In genomic region chr6:125781307-125781868, GRCh38 we compare ENCODE assay signal across 8 cellular contexts. TPM values are rescaled to one million over a fixed set of nuclear protein-coding genes. Genes with fewer than 3 reads are reported as not detected.
DNase-seq lines count a peak whose midpoint lies in the region; ATAC-seq, FAIRE-seq and TF ChIP-seq lines count a peak whose summit lies in the region.

No MANE protein-coding gene starts in this region.

- peak overlapping the region; percentile 73 for H3K27ac ChIP-seq in astrocyte (ENCODE audit: low read depth, low read length)
- H3K27ac ChIP-seq in stomach smooth muscle (ENCODE audit: low read length): peak overlapping the region; percentile 88

- H3K27me3 ChIP-seq in astrocyte (ENCODE audit: insufficient read depth, low read length) (no peaks in the 10 kb centered on the region), stomach smooth muscle (ENCODE audit: control insufficient read depth in 1 of 2, insufficient read depth in 2 of 2, low read length in 2 of 2) (no peaks in the 10 kb centered on the region)

- H3K36me3 ChIP-seq in astrocyte (ENCODE audit: insufficient read depth, low read length): no peaks in the 10 kb centered on the region
- no peaks in the 10 kb centered on the region for H3K36me3 ChIP-seq in stomach smooth muscle (ENCODE audit: control insufficient read depth in 2 of 2, insufficient read depth in 2 of 2, low read length in 2 of 2)

- ATAC-seq in GM19035 (IDR thresholded peaks at IDR 0.05; ENCODE audit: unreplicated experiment): peak; percentile 41
- ATAC-seq in HG03135 (IDR thresholded peaks at IDR 0.05; ENCODE audit: unreplicated experiment): peak; percentile 36

- H3K9me3 ChIP-seq in astrocyte (ENCODE audit: insufficient read depth, low read depth, low read length) (no peaks in the 10 kb centered on the region), stomach smooth muscle (ENCODE audit: control insufficient read depth in 2 of 2, low read length in 2 of 2) (no peaks in the 10 kb centered on the region)

- peak overlapping the region; percentile 87 for H3K9ac ChIP-seq in astrocyte (ENCODE audit: low read length)
- peak overlapping the region; percentile 82 to 87 for H3K9ac ChIP-seq in stomach smooth muscle (ENCODE audit: low read length in 2 of 2)

- H3K36me3 Mint-ChIP-seq in astrocyte (ENCODE audit: low read depth, unreplicated experiment): no peaks in the 10 kb centered on the region

- H3K4me1 ChIP-seq in astrocyte (ENCODE audit: insufficient read depth, low read length): no peaks in the 10 kb centered on the region
- no peaks in the 10 kb centered on the region for H3K4me1 ChIP-seq in stomach smooth muscle (ENCODE audit: control insufficient read depth, insufficient read depth, low read length)

- H3K4me3 Mint-ChIP-seq in astrocyte (ENCODE audit: unreplicated experiment): no peak overlapping the region

- peak overlapping the region; percentile 88 for H3K4me3 ChIP-seq in astrocyte (ENCODE audit: insufficient read depth, low read depth, low read length)
- peak overlapping the region; percentile 68 to 88 for H3K4me3 ChIP-seq in stomach smooth muscle (ENCODE audit: low read length in 2 of 2)

- H3K27ac Mint-ChIP-seq in astrocyte (ENCODE audit: unreplicated experiment): no peak overlapping the region

- H3K4me2 ChIP-seq in astrocyte (ENCODE audit: low read length): peak overlapping the region; percentile 82

- peak overlapping the region; percentile 75 for H2AFZ ChIP-seq in astrocyte (ENCODE audit: low read depth, low read length)

- H3K4me1 Mint-ChIP-seq in astrocyte (ENCODE audit: low read depth, unreplicated experiment): no peaks in the 10 kb centered on the region

- TF ChIP-seq CTCF in astrocyte (IDR thresholded peaks at IDR 0.05; ENCODE audit: insufficient read depth, low read depth, low read length): peak; percentile 5

- H3K79me2 ChIP-seq in astrocyte (ENCODE audit: insufficient read depth, low read length): no peaks in the 10 kb centered on the region

- no peaks in the 10 kb centered on the region for H3K9me3 Mint-ChIP-seq in astrocyte (ENCODE audit: unreplicated experiment)

- no peaks in the 10 kb centered on the region for H3K27me3 Mint-ChIP-seq in astrocyte (ENCODE audit: low read depth, unreplicated experiment)

- no peak for FAIRE-seq in astrocyte (lab: Jason Lieb, UNC)

- H4K20me1 ChIP-seq in astrocyte (ENCODE audit: insufficient read depth, low read length): no peaks in the 10 kb centered on the region

- peak; percentile 4 for DNase-seq in COR-L47 (lab: John Stamatoyannopoulos, UW)
- peak; percentile 61 for DNase-seq in NCI-H82 (lab: John Stamatoyannopoulos, UW)
- peak; percentile 25 for DNase-seq in astrocyte (ENCODE audit: low read depth)
- DNase-seq in iris pigment epithelial cell (ENCODE audit: low read depth): peak; percentile 43
- DNase-seq in kidney glomerular epithelial cell (lab: John Stamatoyannopoulos, UW): no peak

RNA-seq across cellular contexts. Expression of gene NCOA7, which starts 9.4 kb away (rescaled TPM):
- 25.4 and 26.0 TPM in 2 replicates for total RNA-seq in astrocyte

RNA-seq across cellular contexts. Expression of gene HEY2, which starts 32.0 kb away (rescaled TPM):
- 1.0 and 2.4 TPM in 2 replicates for total RNA-seq in astrocyte
